In the genomic region with DNA sequence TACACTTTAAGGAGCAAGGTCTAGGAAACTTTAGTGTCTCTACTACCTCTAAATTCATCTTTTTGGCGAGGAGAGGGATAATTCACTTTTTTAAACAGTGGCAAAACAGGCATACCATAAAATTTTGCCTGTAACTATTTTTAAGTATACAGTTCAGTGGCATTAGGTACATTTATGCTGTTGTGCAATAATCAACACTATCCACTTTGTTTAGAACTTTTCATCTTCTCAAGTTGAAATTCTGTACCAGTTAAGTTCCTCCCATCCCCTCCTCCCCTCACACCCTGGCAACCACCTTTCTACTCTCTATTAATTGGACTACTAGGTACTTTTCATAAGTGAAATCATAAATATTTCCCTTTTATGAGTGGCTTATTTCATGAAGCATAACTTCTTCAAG, we compare ENCODE assay signal across 10 cellular contexts. TPM values are rescaled to one million over a fixed set of nuclear protein-coding genes. Genes with fewer than 3 reads are reported as not detected.
"Had no signal": no experiment of that assay in that cellular context is flagged by ENCODE, and none has a peak within 500 bp of the region (broad histone marks: within the 10 kb centered on the region; RNA-seq: fewer than 3 reads in every experiment).

No MANE protein-coding gene starts in this region.

- H3K9ac ChIP-seq: GM23248 had no signal

- H3K4me3 ChIP-seq: GM23248, HAP-1 had no signal

- H3K27ac ChIP-seq: GM23248, HL-60 had no signal

- DNase-seq: GM23248, GOT3, H7, HFFc6, KG1 had no signal

- H3K4me3 Mint-ChIP-seq: HFFc6, IgD-negative memory B cell had no signal

- H3K9me3 ChIP-seq: HAP-1 had no signal

- H3K27ac Mint-ChIP-seq: HFFc6 had no signal

- H3K4me1 ChIP-seq: HAP-1 had no signal

- H3K9me3 Mint-ChIP-seq: HFFc6 had no signal

- ATAC-seq: HCT116 had no signal

- H3K27me3 Mint-ChIP-seq: IgD-negative memory B cell had no signal

- H2AFZ ChIP-seq: GM23248 had no signal

RNA-seq across cellular contexts. Expression of a gene that starts 42.3 kb away (rescaled TPM):
- total RNA-seq: GM23248, HFFc6, HT1080 had no signal
- polyA plus RNA-seq: GM23248, IgD-negative memory B cell had no signal
